Comparison of ENCODE assay signal across 31 cellular contexts in the genomic region with DNA sequence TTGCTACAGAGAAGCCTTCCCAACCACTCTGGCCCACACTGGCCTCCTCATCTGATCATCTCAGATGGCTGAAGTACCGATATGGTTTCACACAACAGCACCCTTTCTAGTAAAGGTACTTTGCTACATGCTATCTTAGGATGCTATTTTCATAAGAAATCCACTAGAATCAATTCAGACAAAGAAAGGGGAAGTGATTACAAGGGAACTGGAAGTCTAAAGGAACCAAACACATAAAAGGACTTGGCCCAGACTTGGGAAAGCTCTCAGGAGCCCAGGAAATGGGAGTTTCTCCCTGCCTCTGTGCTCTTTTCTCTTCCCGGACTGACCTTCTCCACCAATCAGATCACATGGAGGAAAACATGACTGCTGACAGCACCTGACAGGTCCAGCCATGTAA. TPM values are rescaled to one million over a fixed set of nuclear protein-coding genes. Genes with fewer than 3 reads are reported as not detected.
"Had no signal": no experiment of that assay in that cellular context is flagged by ENCODE, and none has a peak within 500 bp of the region (broad histone marks: within the 10 kb centered on the region; RNA-seq: fewer than 3 reads in every experiment).

No MANE protein-coding gene starts in this region.

- H3K36me3 ChIP-seq: esophagus squamous epithelium, pancreas, right atrium auricular region, suprapubic skin, transverse colon, vagina had no signal

- H3K4me1 Mint-ChIP-seq: natural killer cell; stimulated activated naive CD8-positive, alpha-beta T cell treated with anti-CD3 and anti-CD28 coated beads, Interleukin-15, amount 100 ng/mL, for 72 hours had no signal

- H3K4me3 ChIP-seq: coronary artery, esophagus squamous epithelium, lung, pancreas, right atrium auricular region, smooth muscle cell, suprapubic skin, transverse colon, vagina had no signal

- H3K27me3 ChIP-seq: right atrium auricular region, vagina had no signal

- H3K9me3 Mint-ChIP-seq: effector memory CD8-positive, alpha-beta T cell; memory B cell; natural killer cell; stimulated activated naive CD8-positive, alpha-beta T cell treated with anti-CD3 and anti-CD28 coated beads, Interleukin-15, amount 100 ng/mL, for 72 hours had no signal

- DNase-seq: effector memory CD8-positive, alpha-beta T cell; erythroblast; esophagus squamous epithelium; head of caudate nucleus; natural killer cell; occipital lobe; pancreas; stimulated activated CD4-positive, alpha-beta T cell treated with anti-CD3 and anti-CD28 coated beads, Interleukin-12 subunit alpha, Interleukin-12 subunit beta, amount 100 ng/mL, for 4 hours; stimulated activated CD4-positive, alpha-beta T cell treated with anti-CD3 and anti-CD28 coated beads, Interleukin-1b, Interleukin-23, amount 100 ng/mL, for 48 hours; stimulated activated CD4-positive, alpha-beta T cell treated with anti-CD3 and anti-CD28 coated beads, Interleukin-4, amount 100 ng/mL, for 1 hour; stimulated activated CD8-positive, alpha-beta memory T cell treated with anti-CD3 and anti-CD28 coated beads, Interleukin-4, amount 100 ng/mL, for 48 hours; stimulated activated naive CD4-positive, alpha-beta T cell; stimulated activated naive CD8-positive, alpha-beta T cell treated with anti-CD3 and anti-CD28 coated beads, Interleukin-15, amount 100 ng/mL, for 72 hours; transverse colon had no signal

- H3K36me3 Mint-ChIP-seq: memory B cell, natural killer cell had no signal

- H3K27ac Mint-ChIP-seq: effector memory CD8-positive, alpha-beta T cell; memory B cell; natural killer cell; progenitor cell of endocrine pancreas; stimulated activated naive CD8-positive, alpha-beta T cell treated with anti-CD3 and anti-CD28 coated beads, Interleukin-15, amount 100 ng/mL, for 72 hours had no signal

- FAIRE-seq: endometrium, frontal cortex, keratinocyte, pancreas had no signal

- H3K4me1 ChIP-seq: esophagus squamous epithelium, pancreas, right atrium auricular region, suprapubic skin, vagina had no signal

- H3K9me3 ChIP-seq: esophagus squamous epithelium, pancreas, right atrium auricular region, suprapubic skin, transverse colon, vagina had no signal

- H3K4me3 Mint-ChIP-seq: effector memory CD8-positive, alpha-beta T cell; memory B cell; natural killer cell; stimulated activated naive CD8-positive, alpha-beta T cell treated with anti-CD3 and anti-CD28 coated beads, Interleukin-15, amount 100 ng/mL, for 72 hours had no signal

- H3K4me2 ChIP-seq: smooth muscle cell had no signal

- H3K27ac ChIP-seq: coronary artery, esophagus squamous epithelium, pancreas, right atrium auricular region, suprapubic skin, transverse colon, vagina had no signal

- ATAC-seq: effector memory CD8-positive, alpha-beta T cell; natural killer cell; pancreas; sciatic nerve; stimulated activated naive CD8-positive, alpha-beta T cell treated with anti-CD3 and anti-CD28 coated beads, Interleukin-15, amount 100 ng/mL, for 72 hours had no signal

RNA-seq across cellular contexts. Expression of a gene that starts 12.8 kb away (rescaled TPM):
- total RNA-seq: dermis microvascular lymphatic vessel endothelial cell, esophagus squamous epithelium, frontal cortex, liver, lung, mononuclear cell, natural killer cell, occipital lobe, pancreas, progenitor cell of endocrine pancreas, right atrium auricular region, smooth muscle cell, suprapubic skin, transverse colon, ureter, vagina had no signal
- polyA plus RNA-seq: keratinocyte, liver, neural cell, pancreas, smooth muscle cell had no signal

RNA-seq across cellular contexts. Expression of a gene that starts 34.5 kb away (rescaled TPM):
- total RNA-seq: smooth muscle cell had no signal
- polyA plus RNA-seq: neural cell had no signal
